15 cellular contexts compared by ENCODE assay signal in the genomic region with DNA sequence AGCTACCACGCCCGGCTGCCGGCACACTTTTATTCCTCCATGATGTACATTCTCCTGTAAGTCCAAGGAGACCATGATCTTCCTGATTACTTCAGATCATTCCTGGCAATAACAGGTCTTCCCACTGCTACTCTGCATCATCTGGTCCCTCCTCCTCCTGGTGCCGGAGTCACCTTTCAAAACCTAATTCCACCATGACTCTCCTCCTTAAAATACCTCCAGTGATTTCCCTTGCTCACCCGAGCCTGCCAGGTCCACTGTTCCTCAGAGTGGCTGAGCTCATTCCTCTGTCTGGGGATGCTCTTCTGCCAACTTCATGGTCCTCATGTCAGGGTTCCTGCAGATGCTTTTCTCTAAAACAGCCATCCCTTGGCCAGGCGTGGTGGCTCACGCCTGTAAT. TPM values are rescaled to one million over a fixed set of nuclear protein-coding genes. Genes with fewer than 3 reads are reported as not detected.
"Had no signal": no experiment of that assay in that cellular context is flagged by ENCODE, and none has a peak within 500 bp of the region (broad histone marks: within the 10 kb centered on the region; RNA-seq: fewer than 3 reads in every experiment).

No MANE protein-coding gene starts in this region.

- H3K36me3 ChIP-seq: breast epithelium, pancreas, transverse colon had no signal

- H3K4me3 ChIP-seq: breast epithelium, pancreas, transverse colon had no signal

- DNase-seq: activated CD4-positive, alpha-beta T cell treated with anti-CD3 and anti-CD28 coated beads for 4 hours; activated CD8-positive, alpha-beta memory T cell treated with anti-CD3 and anti-CD28 coated beads, Interleukin-2, amount 50 U/mL, for 4 hours; activated CD8-positive, alpha-beta T cell treated with anti-CD3 and anti-CD28 coated beads for 36 hours; activated naive CD4-positive, alpha-beta T cell treated with anti-CD3 and anti-CD28 coated beads, Interleukin-2, amount 50 U/mL, for 16 hours; amygdala; pancreas; retina; SIG-M5; SW 1271; transverse colon had no signal

- H3K9me3 ChIP-seq: breast epithelium, pancreas, transverse colon had no signal

- H3K4me3 Mint-ChIP-seq: activated CD8-positive, alpha-beta T cell treated with anti-CD3 and anti-CD28 coated beads for 36 hours had no signal

- H3K9me3 Mint-ChIP-seq: activated CD8-positive, alpha-beta T cell treated with anti-CD3 and anti-CD28 coated beads for 36 hours; activated T-helper 2 cell treated with anti-CD3 and anti-CD28 coated beads, Interferon-gamma antibody, Interleukin-2, Interleukin-4, amounts not matched to agents 10 μg/mL and 5 μg/mL and 100 μg/mL, durations not matched to agents 14 hours and 24 hours and 36 hours had no signal

- H3K27ac ChIP-seq: breast epithelium, pancreas, transverse colon had no signal

- ATAC-seq: activated CD8-positive, alpha-beta T cell treated with anti-CD3 and anti-CD28 coated beads for 36 hours; esophagus mucosa; left lobe of liver; pancreas had no signal

- H3K27me3 Mint-ChIP-seq: activated CD8-positive, alpha-beta T cell treated with anti-CD3 and anti-CD28 coated beads for 36 hours had no signal

- H3K27ac Mint-ChIP-seq: activated CD8-positive, alpha-beta T cell treated with anti-CD3 and anti-CD28 coated beads for 36 hours; activated T-helper 2 cell treated with anti-CD3 and anti-CD28 coated beads, Interferon-gamma antibody, Interleukin-2, Interleukin-4, amounts not matched to agents 10 μg/mL and 5 μg/mL and 100 μg/mL, durations not matched to agents 14 hours and 24 hours and 36 hours had no signal

- H3K27me3 ChIP-seq: breast epithelium, pancreas, transverse colon had no signal

RNA-seq across cellular contexts. Expression of a gene that starts 33.6 kb away (rescaled TPM):
- total RNA-seq: fibroblast of villous mesenchyme, left lobe of liver had no signal
